In the genomic region with DNA sequence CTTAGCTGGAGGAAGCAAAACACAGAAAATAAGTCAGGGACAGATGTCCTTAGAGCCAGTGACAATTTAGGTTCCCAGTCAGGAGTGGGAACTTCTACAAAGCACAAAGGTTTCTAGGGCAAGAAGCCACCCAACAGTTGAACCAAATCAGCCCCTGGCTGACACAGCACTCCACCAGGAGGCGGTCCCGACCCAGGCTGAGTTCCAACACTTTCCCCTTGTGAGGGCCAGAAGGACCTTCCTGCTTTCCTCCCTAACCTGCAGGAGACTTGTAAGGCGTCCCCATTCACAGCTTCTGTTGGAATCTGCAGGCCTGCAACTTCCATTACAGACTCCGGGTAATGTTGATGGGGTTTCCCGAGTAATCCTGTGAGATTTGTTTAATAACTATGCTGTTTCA, we compare ENCODE assay signal across 23 cellular contexts.
"Had no signal": no experiment of that assay in that cellular context is flagged by ENCODE, and none has a peak within 500 bp of the region (broad histone marks: within the 10 kb centered on the region; RNA-seq: fewer than 3 reads in every experiment).

No MANE protein-coding gene starts in this region.

- H3K27ac ChIP-seq: epithelial cell of prostate, esophagus muscularis mucosa, gastrocnemius medialis, heart right ventricle, parathyroid adenoma, psoas muscle, right lobe of liver, suprapubic skin, tibial artery, upper lobe of left lung, uterus had no signal

- H3K79me2 ChIP-seq: parathyroid adenoma had no signal

- H3K4me3 Mint-ChIP-seq: naive thymus-derived CD8-positive, alpha-beta T cell; stimulated activated effector memory CD8-positive, alpha-beta T cell treated with anti-CD3 and anti-CD28 coated beads, Interleukin-12 subunit alpha, Interleukin-12 subunit beta, amount 100 ng/mL, for 72 hours had no signal

- H3K27me3 ChIP-seq: right lobe of liver, tibial artery, upper lobe of left lung, uterus had no signal

- H3K4me1 Mint-ChIP-seq: naive thymus-derived CD8-positive, alpha-beta T cell; stimulated activated effector memory CD8-positive, alpha-beta T cell treated with anti-CD3 and anti-CD28 coated beads, Interleukin-12 subunit alpha, Interleukin-12 subunit beta, amount 100 ng/mL, for 72 hours had no signal

- H3K4me1 ChIP-seq: esophagus muscularis mucosa, gastrocnemius medialis, heart right ventricle, parathyroid adenoma, psoas muscle, right lobe of liver, suprapubic skin, tibial artery, upper lobe of left lung, uterus had no signal

- H3K9me3 ChIP-seq: esophagus muscularis mucosa, gastrocnemius medialis, heart right ventricle, mucosa of descending colon, psoas muscle, right lobe of liver, suprapubic skin, tibial artery, upper lobe of left lung, uterus had no signal

- ATAC-seq: gastrocnemius medialis; heart right ventricle; left colon; left ventricle myocardium superior; mucosa of descending colon; naive thymus-derived CD8-positive, alpha-beta T cell; psoas muscle; right lobe of liver; stimulated activated effector memory CD8-positive, alpha-beta T cell treated with anti-CD3 and anti-CD28 coated beads, Interleukin-12 subunit alpha, Interleukin-12 subunit beta, amount 100 ng/mL, for 72 hours; stimulated activated naive CD8-positive, alpha-beta T cell treated with anti-CD3 and anti-CD28 coated beads, Interleukin-15, Interleukin-2, amounts not matched to agents 100 U/mL and 50 U/mL, for 24 hours had no signal

- DNase-seq: effector memory CD4-positive, alpha-beta T cell; gastrocnemius medialis; heart right ventricle; hypothalamus; left colon; left ventricle myocardium superior; mucosa of descending colon; naive thymus-derived CD8-positive, alpha-beta T cell; nucleus accumbens; psoas muscle; right lobe of liver; stimulated activated CD4-positive, alpha-beta T cell treated with anti-CD3 and anti-CD28 coated beads, Interleukin-4, amount 100 ng/mL, for 1 hour; stimulated activated CD8-positive, alpha-beta memory T cell treated with anti-CD3 and anti-CD28 coated beads, Interleukin-4, amount 100 ng/mL, for 48 hours; stimulated activated naive CD8-positive, alpha-beta T cell treated with anti-CD3 and anti-CD28 coated beads, Interleukin-15, Interleukin-2, amounts not matched to agents 100 U/mL and 50 U/mL, for 24 hours; tibial artery; upper lobe of left lung; uterus had no signal

- H3K27ac Mint-ChIP-seq: naive thymus-derived CD8-positive, alpha-beta T cell; stimulated activated effector memory CD8-positive, alpha-beta T cell treated with anti-CD3 and anti-CD28 coated beads, Interleukin-12 subunit alpha, Interleukin-12 subunit beta, amount 100 ng/mL, for 72 hours had no signal

- H3K4me3 ChIP-seq: esophagus muscularis mucosa, gastrocnemius medialis, heart right ventricle, lung, mucosa of descending colon, psoas muscle, right lobe of liver, suprapubic skin, tibial artery, upper lobe of left lung, uterus had no signal

- H3K36me3 Mint-ChIP-seq: naive thymus-derived CD8-positive, alpha-beta T cell; stimulated activated effector memory CD8-positive, alpha-beta T cell treated with anti-CD3 and anti-CD28 coated beads, Interleukin-12 subunit alpha, Interleukin-12 subunit beta, amount 100 ng/mL, for 72 hours had no signal

- H2AFZ ChIP-seq: parathyroid adenoma had no signal

- H3K9ac ChIP-seq: parathyroid adenoma had no signal

- H3K36me3 ChIP-seq: esophagus muscularis mucosa, gastrocnemius medialis, heart right ventricle, right lobe of liver, suprapubic skin, tibial artery, upper lobe of left lung, uterus had no signal
